In the genomic region with DNA sequence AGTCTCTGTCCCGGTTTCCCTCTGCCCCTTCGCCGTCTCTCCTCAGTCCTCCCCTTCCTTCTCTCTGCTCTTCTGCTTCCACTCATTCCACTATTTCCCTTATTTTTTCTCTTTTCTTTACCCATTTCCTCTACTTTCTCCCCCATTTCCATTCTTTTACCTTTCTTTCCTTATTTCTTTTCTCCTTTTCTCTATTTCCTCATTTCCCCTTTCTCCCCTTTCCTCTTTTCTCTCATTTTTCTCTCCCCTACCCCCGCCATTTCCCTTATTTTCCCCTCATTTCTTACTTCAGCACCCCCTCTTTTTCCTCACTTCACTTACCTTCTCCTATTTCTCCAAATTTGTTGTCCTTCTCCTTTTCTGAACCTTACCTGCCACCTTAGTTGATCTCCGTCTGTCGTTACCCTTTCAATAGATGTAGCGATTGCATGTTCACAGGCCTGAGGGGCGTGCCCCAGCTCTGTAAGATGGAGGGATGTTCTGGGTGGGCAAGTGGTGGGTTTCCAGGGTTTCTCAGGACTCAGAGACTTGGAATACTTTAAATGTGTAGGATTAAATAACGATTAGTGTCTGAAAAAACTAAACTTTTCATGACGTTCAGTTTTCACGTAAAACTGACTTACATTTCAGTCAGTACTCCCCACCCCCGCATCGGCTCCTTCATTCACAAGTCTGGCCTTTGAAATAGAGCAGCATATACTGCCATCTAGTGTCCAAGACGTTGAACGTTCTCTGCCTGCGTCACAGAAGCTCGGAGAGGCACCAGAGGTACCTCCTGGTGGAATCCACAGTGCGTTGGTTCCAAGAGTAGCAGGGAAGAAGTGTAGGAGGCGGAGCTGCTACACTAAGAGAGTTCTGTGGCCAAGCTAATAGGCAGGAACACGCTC, we compare ENCODE assay signal across 8 cellular contexts. TPM values are rescaled to one million over a fixed set of nuclear protein-coding genes. Genes with fewer than 3 reads are reported as not detected.
DNase-seq lines count a peak whose midpoint lies in the region; ATAC-seq, FAIRE-seq and TF ChIP-seq lines count a peak whose summit lies in the region.

No MANE protein-coding gene starts in this region.

- H3K23me2 ChIP-seq in H1 (ENCODE audit: low read depth, low read length) = peaks cover 4% of the 10 kb centered on the region; the same call in 1 of the 2 replicates

- H3K27ac Mint-ChIP-seq in activated CD8-positive, alpha-beta T cell treated with anti-CD3 and anti-CD28 coated beads, Interleukin-2, amount 10 ng/mL, durations not matched to agents 7 days and 5 days = peak overlapping the region; percentile 44

- peak; percentile 99 for FAIRE-seq in H1 (lab: Jason Lieb, UNC)

- H3K4me3 ChIP-seq in H1 (ENCODE audit: extremely low read depth in 1 of 4, insufficient read depth in 2 of 4, low read depth in 3 of 4, low read length in 4 of 4) = peak overlapping the region; percentile 26 to 62 (median 41); a peak in 5 of 8 replicates

- H2AFZ ChIP-seq in H1 (ENCODE audit: low read length) = no peak overlapping the region

- no peak overlapping the region for H3K23ac ChIP-seq in H1 (ENCODE audit: insufficient read length)

- H3K4me3 Mint-ChIP-seq in activated CD8-positive, alpha-beta T cell treated with anti-CD3 and anti-CD28 coated beads, Interleukin-2, amount 10 ng/mL, durations not matched to agents 7 days and 5 days = peak overlapping the region; percentile 79

- H3K79me2 ChIP-seq in H1 (ENCODE audit: control insufficient read depth in 1 of 2, insufficient read depth in 2 of 2, low read length in 2 of 2) = no peaks in the 10 kb centered on the region

- H3K4ac ChIP-seq in H1 (replicated peaks; ENCODE audit: insufficient read length, low read depth, low read length) = no peak overlapping the region

- no peak overlapping the region for H2BK20ac ChIP-seq in H1 (ENCODE audit: low read length)

- no peak for TF ChIP-seq POLR2A in H1 (IDR thresholded peaks at IDR 0.05; ENCODE audit: control extremely low read depth in 1 of 2, low read depth in 2 of 2, low read length in 2 of 2)

- TF ChIP-seq RAD21 in H1 (IDR thresholded peaks at IDR 0.05 in 1 of 2, conservative IDR thresholded peaks at IDR 0.05 in 1 of 2; ENCODE audit: low read depth in 2 of 2, low read length in 2 of 2) = peak; percentile 82 to 90

- H2BK15ac ChIP-seq in H1 (ENCODE audit: low read length) = no peak overlapping the region

- no peak for TF ChIP-seq EP300 in H1 (IDR thresholded peaks at IDR 0.05; ENCODE audit: borderline replicate concordance in 1 of 2, low read depth in 2 of 2, low read length in 2 of 2)

- no peak overlapping the region for H3K18ac ChIP-seq in H1 (ENCODE audit: extremely low read depth, low read length)

- H4K20me1 ChIP-seq in H1 (replicated peaks in 1 of 2; ENCODE audit: control insufficient read depth in 1 of 2, insufficient read depth in 2 of 2, low read length in 2 of 2) = no peaks in the 10 kb centered on the region

- POLR2A ChIA-PET in activated CD8-positive, alpha-beta T cell treated with anti-CD3 and anti-CD28 coated beads, Interleukin-2, amount 10 ng/mL, durations not matched to agents 7 days and 5 days (lab: Charles Lee) = interaction anchor here (0.6 to 1.6 kb wide), 3 partner anchors 61 to 395 kb away, joined by 3 to 14 read pairs (median 3); no protein-coding TSS in a partner anchor
- POLR2A ChIA-PET in H1 (lab: Charles Lee; ENCODE audit: partially characterized antibody) = interaction anchor here (0.9 to 1.3 kb wide), 3 partner anchors 60 to 121 kb away, joined by 3 to 6 read pairs (median 4); no protein-coding TSS in a partner anchor

- H4K8ac ChIP-seq in H1 (ENCODE audit: extremely low read depth, insufficient read depth, low read length) = no peak overlapping the region

- peaks cover 20 to 39% (median 32%) of the 10 kb centered on the region in 4 experiments for H3K27me3 ChIP-seq in H1 (replicated peaks in 1 of 4; ENCODE audit: control insufficient read depth in 3 of 4, extremely low read depth in 1 of 4, insufficient read depth in 3 of 4, low read length in 3 of 4)

- H2BK12ac ChIP-seq in H1 (ENCODE audit: low read depth, low read length) = no peak overlapping the region

- no peak overlapping the region for H3K9ac ChIP-seq in H1 (replicated peaks in 1 of 4; ENCODE audit: extremely low read depth in 1 of 4, low read depth in 3 of 4, low read length in 3 of 4)

- no peaks in the 10 kb centered on the region for H3K36me3 ChIP-seq in H1 (ENCODE audit: control insufficient read depth in 2 of 4, insufficient read depth in 4 of 4, low read length in 3 of 4)

- no peak overlapping the region for H4K5ac ChIP-seq in H1 (ENCODE audit: insufficient read length, low read depth, low read length)

- H3K4me2 ChIP-seq in H1 (ENCODE audit: insufficient read depth in 1 of 2, low read depth in 2 of 2, low read length in 2 of 2) = peak overlapping the region; percentile 89 to 94

- no peaks in the 10 kb centered on the region for H3K9me3 ChIP-seq in H1 (ENCODE audit: insufficient read depth in 2 of 2, low read depth in 1 of 2, low read length in 1 of 2)

- H3K9me3 Mint-ChIP-seq in activated CD8-positive, alpha-beta T cell treated with anti-CD3 and anti-CD28 coated beads, Interleukin-2, amount 10 ng/mL, durations not matched to agents 7 days and 5 days (ENCODE audit: insufficient read depth) = no peaks in the 10 kb centered on the region

- H3K27ac ChIP-seq in H1 (ENCODE audit: low read depth, low read length) = no peak overlapping the region

- H3K4me1 ChIP-seq in H1 (replicated peaks in 1 of 4; ENCODE audit: control insufficient read depth in 3 of 4, insufficient read depth in 4 of 4, low read length in 3 of 4) = peaks cover 0 to 10% (median 6%) of the 10 kb centered on the region in 4 experiments

- no peak overlapping the region for H3K14ac ChIP-seq in H1 (ENCODE audit: insufficient read length)

- CTCF ChIA-PET in activated CD8-positive, alpha-beta T cell treated with anti-CD3 and anti-CD28 coated beads, Interleukin-2, amount 10 ng/mL, durations not matched to agents 7 days and 5 days (lab: Charles Lee) = interaction anchor here (0.5 to 5.7 kb wide), 23 partner anchors 9 to 840 kb away, joined by 3 to 147 read pairs (median 5); partner anchors contain the start of gene PRPS1
- CTCF ChIA-PET in H1 (lab: Charles Lee; ENCODE audit: partially characterized antibody) = interaction anchor here (0.6 to 10.8 kb wide), 32 partner anchors 9 to 835 kb away, joined by 3 to 209 read pairs (median 3); partner anchors contain the start of genes MID2, PRPS1 and RBM41

- peak; percentile 42 to 74 (median 67) for TF ChIP-seq CTCF in H1 (IDR thresholded peaks at IDR 0.05; ENCODE audit: control extremely low read depth in 1 of 3, insufficient read depth in 1 of 3, low read depth in 1 of 3, low read length in 3 of 3)

- no peak overlapping the region for H4K91ac ChIP-seq in H1 (replicated peaks; ENCODE audit: insufficient read length, low read length)

- peaks cover 4% of the 10 kb centered on the region for H3K27me3 Mint-ChIP-seq in activated CD8-positive, alpha-beta T cell treated with anti-CD3 and anti-CD28 coated beads, Interleukin-2, amount 10 ng/mL, durations not matched to agents 7 days and 5 days (ENCODE audit: low read depth)

- no peaks in the 10 kb centered on the region for H3K79me1 ChIP-seq in H1 (ENCODE audit: low read depth, low read length)

- H2AK5ac ChIP-seq in H1 (ENCODE audit: low read depth, low read length) = no peak overlapping the region

- H3K4me1 Mint-ChIP-seq in activated CD8-positive, alpha-beta T cell treated with anti-CD3 and anti-CD28 coated beads, Interleukin-2, amount 10 ng/mL, durations not matched to agents 7 days and 5 days (ENCODE audit: low read depth) = peaks cover 9% of the 10 kb centered on the region

- DNase-seq in CD1c-positive myeloid dendritic cell (ENCODE audit: extremely low spot score) = peak; percentile 89
- peak; percentile 74 for DNase-seq in HK-2 (ENCODE audit: unreplicated experiment)
- DNase-seq in NCI-H82 (lab: John Stamatoyannopoulos, UW) = peak; percentile 89
- DNase-seq in activated CD8-positive, alpha-beta T cell treated with anti-CD3 and anti-CD28 coated beads, Interleukin-2, amount 10 ng/mL, durations not matched to agents 7 days and 5 days = peak; percentile 82
- DNase-seq in H1 (ENCODE audit: low read depth in 1 of 2, low spot score in 2 of 2) = peak; percentile 53 to 55
- peak; percentile 89 for DNase-seq in medulla oblongata (ENCODE audit: extremely low spot score)
- peak; percentile 51 to 80 (median 61) for DNase-seq in stimulated activated CD4-positive, alpha-beta T cell treated with anti-CD3 and anti-CD28 coated beads, TNF-alpha, amount 100 ng/mL, for 48 hours (ENCODE audit: low read depth in 3 of 3)

- WGBS in H1 (ENCODE audit: extremely low coverage in 1 of 2, insufficient coverage in 1 of 2, insufficient read length in 1 of 2, insufficient replicate concordance in 2 of 2, low coverage in 1 of 2, low lambda C conversion rate in 2 of 2, missing lambda C conversion rate in 1 of 2), 2 experiments = 8 to 78% methylated on average over 1 to 17 of the region's 20 CpGs

- H2BK5ac ChIP-seq in H1 (ENCODE audit: low read depth, low read length) = no peak overlapping the region

- peak; percentile 61 for ATAC-seq in GM19438 (IDR thresholded peaks at IDR 0.05; ENCODE audit: low read depth, unreplicated experiment)
- ATAC-seq in activated CD8-positive, alpha-beta T cell treated with anti-CD3 and anti-CD28 coated beads, Interleukin-2, amount 10 ng/mL, durations not matched to agents 7 days and 5 days = peak; percentile 81

- H3K56ac ChIP-seq in H1 (replicated peaks; ENCODE audit: insufficient read length, low read depth, low read length) = no peak overlapping the region

- no peaks in the 10 kb centered on the region for H3K36me3 Mint-ChIP-seq in activated CD8-positive, alpha-beta T cell treated with anti-CD3 and anti-CD28 coated beads, Interleukin-2, amount 10 ng/mL, durations not matched to agents 7 days and 5 days (ENCODE audit: low read depth)

- H2BK120ac ChIP-seq in H1 (replicated peaks; ENCODE audit: low read depth, low read length) = no peak overlapping the region

RNA-seq across cellular contexts. Expression of gene NCBP2L, which starts 0.6 kb away (rescaled TPM):
- total RNA-seq in activated CD8-positive, alpha-beta T cell treated with anti-CD3 and anti-CD28 coated beads, Interleukin-2, amount 10 ng/mL, durations not matched to agents 7 days and 5 days = not detected
- not detected in 2 replicates for total RNA-seq in H1 (2021; fragmentation: NEBNext Ultra II Directional; extraction: Animal tissue kit (Norgen Biotek cat#: 25700))
- polyA plus RNA-seq in H1 (2011; rRNA removed) = not detected in 2 replicates
- polyA plus RNA-seq in H1 (2011; cell fraction: cytosol; rRNA removed) = not detected
- polyA plus RNA-seq in H1 (2011; cell fraction: nucleus; rRNA removed) = not detected
- not detected in 4 replicates for polyA plus RNA-seq in H1 (2012, experiment 1 of 2)
- polyA plus RNA-seq in H1 (2012, experiment 2 of 2) = not detected
- polyA plus RNA-seq in H1 (2013, experiment 1 of 2) = not detected
- polyA plus RNA-seq in H1 (2013, experiment 2 of 2) = not detected
- not detected in 2 replicates for polyA minus RNA-seq in H1 (2011; rRNA and poly(A)+ RNA removed)
- not detected for polyA minus RNA-seq in H1 (2011; cell fraction: cytosol; rRNA and poly(A)+ RNA removed)
- polyA minus RNA-seq in H1 (2011; cell fraction: nucleus; rRNA and poly(A)+ RNA removed) = not detected

RNA-seq across cellular contexts. Expression of gene TSC22D3, which starts 1.3 kb away (rescaled TPM):
- total RNA-seq in activated CD8-positive, alpha-beta T cell treated with anti-CD3 and anti-CD28 coated beads, Interleukin-2, amount 10 ng/mL, durations not matched to agents 7 days and 5 days = 10 to 100 TPM; 54.8 TPM
- total RNA-seq in H1 (2021; fragmentation: NEBNext Ultra II Directional; extraction: Animal tissue kit (Norgen Biotek cat#: 25700)) = 7.6 TPM in 2 replicates
- 12.9 and 19.1 TPM in 2 replicates for polyA plus RNA-seq in H1 (2011; rRNA removed)
- polyA plus RNA-seq in H1 (2011; cell fraction: cytosol; rRNA removed) = 24.8 TPM
- polyA plus RNA-seq in H1 (2011; cell fraction: nucleus; rRNA removed) = 38.1 TPM
- polyA plus RNA-seq in H1 (2012, experiment 1 of 2) = 7.3 to 10.6 TPM (median 8.5 TPM) in 4 replicates
- polyA plus RNA-seq in H1 (2012, experiment 2 of 2) = 4.2 TPM
- polyA plus RNA-seq in H1 (2013, experiment 1 of 2) = 7.2 TPM
- 7.5 TPM for polyA plus RNA-seq in H1 (2013, experiment 2 of 2)
- 8.6 and 11.4 TPM in 2 replicates for polyA minus RNA-seq in H1 (2011; rRNA and poly(A)+ RNA removed)
- 11.3 TPM for polyA minus RNA-seq in H1 (2011; cell fraction: cytosol; rRNA and poly(A)+ RNA removed)
- polyA minus RNA-seq in H1 (2011; cell fraction: nucleus; rRNA and poly(A)+ RNA removed) = 26.9 TPM

RNA-seq across cellular contexts. Expression of gene MID2, which starts 48.8 kb away (rescaled TPM):
- total RNA-seq in activated CD8-positive, alpha-beta T cell treated with anti-CD3 and anti-CD28 coated beads, Interleukin-2, amount 10 ng/mL, durations not matched to agents 7 days and 5 days = 1 to 10 TPM; 1.7 to 1.8 TPM
- total RNA-seq in H1 (2021; fragmentation: NEBNext Ultra II Directional; extraction: Animal tissue kit (Norgen Biotek cat#: 25700)) = 1.6 and 1.7 TPM in 2 replicates
- 0.98 and 1.3 TPM in 2 replicates for polyA plus RNA-seq in H1 (2011; rRNA removed)
- polyA plus RNA-seq in H1 (2011; cell fraction: cytosol; rRNA removed) = 0.90 TPM
- 1.5 TPM for polyA plus RNA-seq in H1 (2011; cell fraction: nucleus; rRNA removed)
- polyA plus RNA-seq in H1 (2012, experiment 1 of 2) = 0.66 to 1.5 TPM (median 1.0 TPM) in 4 replicates
- polyA plus RNA-seq in H1 (2012, experiment 2 of 2) = 0.25 TPM
- 0.59 TPM for polyA plus RNA-seq in H1 (2013, experiment 1 of 2)
- polyA plus RNA-seq in H1 (2013, experiment 2 of 2) = 0.53 TPM
- 5.5 and 9.0 TPM in 2 replicates for polyA minus RNA-seq in H1 (2011; rRNA and poly(A)+ RNA removed)
- 2.6 TPM for polyA minus RNA-seq in H1 (2011; cell fraction: cytosol; rRNA and poly(A)+ RNA removed)
- polyA minus RNA-seq in H1 (2011; cell fraction: nucleus; rRNA and poly(A)+ RNA removed) = 5.0 TPM
